ENCODE assay signal across 8 cellular contexts in the genomic region with DNA sequence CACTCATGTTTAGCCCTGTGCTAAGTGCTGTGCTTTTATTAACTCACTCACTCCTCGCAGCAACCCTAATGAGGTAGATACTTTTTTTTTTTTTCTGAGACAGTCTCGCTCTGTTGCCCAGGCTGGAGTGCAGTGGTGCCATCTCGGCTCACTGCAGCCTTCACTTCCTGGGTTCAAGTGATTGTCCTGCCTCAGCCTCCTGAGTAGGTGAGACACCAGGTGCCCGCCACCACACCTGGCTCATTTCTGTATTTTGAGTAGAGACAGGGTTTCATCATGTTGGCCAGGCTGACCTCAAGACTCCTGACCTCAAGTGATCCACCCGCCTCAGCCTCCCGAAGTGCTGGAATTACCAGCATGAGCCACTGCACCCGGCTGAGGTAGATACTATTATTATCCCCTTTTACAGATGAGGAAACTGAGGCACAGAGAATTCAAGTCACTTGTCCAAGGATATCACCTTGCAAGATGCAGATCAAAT. TPM values are rescaled to one million over a fixed set of nuclear protein-coding genes. Genes with fewer than 3 reads are reported as not detected.
A peak's percentile ranks its signal among the peaks of the same experiment; 100 is the strongest.
DNase-seq lines count a peak whose midpoint lies in the region; ATAC-seq and TF ChIP-seq lines count a peak whose summit lies in the region.

No MANE protein-coding gene starts in this region.

- no peaks in the 10 kb centered on the region for H3K9me3 ChIP-seq in GM23248 (ENCODE audit: low read depth)
- no peaks in the 10 kb centered on the region for H3K9me3 ChIP-seq in skeletal muscle tissue (ENCODE audit: control insufficient read depth in 3 of 3, low read length in 3 of 3)

- in situ Hi-C loops in GM23248 (cut with MboI), result no loop called here

- no peaks in the 10 kb centered on the region for H3K9me2 ChIP-seq in GM23248 (ENCODE audit: insufficient read depth)

- no peaks in the 10 kb centered on the region for H4K20me1 ChIP-seq in GM23248 (ENCODE audit: insufficient read depth)

- H3K36me3 Mint-ChIP-seq in glutamatergic neuron (ENCODE audit: unreplicated experiment), result no peaks in the 10 kb centered on the region

- ATAC-seq in HG02973 (IDR thresholded peaks at IDR 0.05; ENCODE audit: unreplicated experiment), result no peak
- ATAC-seq in GM21390 (IDR thresholded peaks at IDR 0.05; ENCODE audit: unreplicated experiment), result no peak

- peak overlapping the region; percentile 91 for H3K4me3 Mint-ChIP-seq in glutamatergic neuron (ENCODE audit: unreplicated experiment)

- no peak overlapping the region for H2AFZ ChIP-seq in GM23248

- peaks cover 47% of the 10 kb centered on the region for H3F3A ChIP-seq in GM23248 (ENCODE audit: insufficient read depth)

- H3K4me2 ChIP-seq in GM23248 (ENCODE audit: unreplicated experiment), result peak overlapping the region; percentile 97

- peaks cover 76% of the 10 kb centered on the region for H3K79me2 ChIP-seq in GM23248 (ENCODE audit: insufficient read depth)

- H3K27me3 Mint-ChIP-seq in glutamatergic neuron (ENCODE audit: unreplicated experiment), result peaks cover 7% of the 10 kb centered on the region

- H3K27ac Mint-ChIP-seq in glutamatergic neuron (ENCODE audit: unreplicated experiment), result no peak overlapping the region

- H3K9ac ChIP-seq in GM23248 (peak overlapping the region; percentile 96), skeletal muscle tissue (ENCODE audit: low read depth in 1 of 3, low read length in 3 of 3) (peak overlapping the region; percentile 94 to 99 (median 94))

- 32 to 33% methylated on average over 7 of the region's 7 CpGs for WGBS in GM23248 (ENCODE audit: low coverage in 1 of 2, low lambda C conversion rate in 2 of 2, missing lambda C conversion rate in 2 of 2), 2 experiments

- H3K4me3 ChIP-seq in GM23248, result peak overlapping the region; percentile 79
- peak overlapping the region; percentile 72 for H3K4me3 ChIP-seq in WI38 (ENCODE audit: low read depth, low read length)
- peak overlapping the region; percentile 76 to 96 (median 91) for H3K4me3 ChIP-seq in skeletal muscle tissue (ENCODE audit: low read length in 3 of 3)

- no peaks in the 10 kb centered on the region for H3K27me3 ChIP-seq in GM23248 (replicated peaks; ENCODE audit: insufficient read depth)
- H3K27me3 ChIP-seq in skeletal muscle tissue (ENCODE audit: control insufficient read depth in 3 of 3, insufficient read depth in 3 of 3, low read length in 3 of 3), result no peaks in the 10 kb centered on the region

- H3K4me1 Mint-ChIP-seq in glutamatergic neuron (ENCODE audit: low read depth, unreplicated experiment), result peaks cover 21% of the 10 kb centered on the region

- H3K4me1 ChIP-seq in GM23248 (ENCODE audit: insufficient read depth) (peaks cover 27% of the 10 kb centered on the region), skeletal muscle tissue (ENCODE audit: control insufficient read depth in 3 of 3, insufficient read depth in 3 of 3, low read length in 3 of 3) (peaks cover 44 to 58% (median 57%) of the 10 kb centered on the region in 3 donors)

- peak; percentile 12 for DNase-seq in GM23248
- DNase-seq in glutamatergic neuron, result no peak
- no peak for DNase-seq in amniotic stem cell (lab: John Stamatoyannopoulos, UW)
- no peak for DNase-seq in iPS-NIHi7 (ENCODE audit: extremely low spot score)

- no peaks in the 10 kb centered on the region for H3K36me3 ChIP-seq in GM23248 (ENCODE audit: low read depth)
- peaks cover 0 to 7% (median 0%) of the 10 kb centered on the region in 3 donors for H3K36me3 ChIP-seq in skeletal muscle tissue (ENCODE audit: control insufficient read depth in 3 of 3, insufficient read depth in 3 of 3, low read length in 3 of 3)

- peak overlapping the region; percentile 100 for H3K27ac ChIP-seq in GM23248
- H3K27ac ChIP-seq in skeletal muscle tissue (ENCODE audit: low read depth, low read length), result peak overlapping the region; percentile 96

- TF ChIP-seq CTCF in WI38 (IDR thresholded peaks at IDR 0.05; ENCODE audit: low read depth, low read length) (no peak), glutamatergic neuron (IDR thresholded peaks at IDR 0.05; ENCODE audit: partially characterized antibody, unreplicated experiment) (no peak)

- H3K9me3 Mint-ChIP-seq in glutamatergic neuron (ENCODE audit: unreplicated experiment), result peaks cover 22% of the 10 kb centered on the region

RNA-seq across cellular contexts. Expression of gene ITPKC, which starts 2.5 kb away (rescaled TPM):
- total RNA-seq in GM23248 (2014; rRNA removed; shearing (Covaris generic)), result 19.9 and 24.7 TPM in 2 replicates
- polyA plus RNA-seq in GM23248 (2016; fragmentation: Nextera tagmentation; extraction: Ambion mirVana), result 8.5 and 10.4 TPM in 2 replicates
- total RNA-seq in glutamatergic neuron (ENCODE audit: unreplicated experiment), result 13.8 TPM
- total RNA-seq in skeletal muscle tissue, result 6.8 TPM

RNA-seq across cellular contexts. Expression of gene COQ8B, which starts 2.8 kb away (rescaled TPM):
- total RNA-seq in GM23248 (2014; rRNA removed; shearing (Covaris generic)), result 28.6 and 43.4 TPM in 2 replicates
- 13.4 and 15.2 TPM in 2 replicates for polyA plus RNA-seq in GM23248 (2016; fragmentation: Nextera tagmentation; extraction: Ambion mirVana)
- total RNA-seq in glutamatergic neuron (ENCODE audit: unreplicated experiment) (49.9 TPM), skeletal muscle tissue (19.3 TPM)

RNA-seq across cellular contexts. Expression of gene NUMBL, which starts 29.0 kb away (rescaled TPM):
- total RNA-seq in GM23248 (2014; rRNA removed; shearing (Covaris generic)), result 33.4 and 49.7 TPM in 2 replicates
- polyA plus RNA-seq in GM23248 (2016; fragmentation: Nextera tagmentation; extraction: Ambion mirVana), result 30.8 and 35.1 TPM in 2 replicates
- total RNA-seq in glutamatergic neuron (ENCODE audit: unreplicated experiment), result 250 TPM
- total RNA-seq in skeletal muscle tissue, result 9.4 TPM

RNA-seq across cellular contexts. Expression of gene ACTMAP, which starts 30.8 kb away (rescaled TPM):
- 0.38 and 2.5 TPM in 2 replicates for total RNA-seq in GM23248 (2014; rRNA removed; shearing (Covaris generic))
- 5.6 and 7.3 TPM in 2 replicates for polyA plus RNA-seq in GM23248 (2016; fragmentation: Nextera tagmentation; extraction: Ambion mirVana)
- total RNA-seq in glutamatergic neuron (ENCODE audit: unreplicated experiment), result 20.7 TPM
- under 0.01 TPM for total RNA-seq in skeletal muscle tissue

RNA-seq across cellular contexts. Expression of gene SNRPA, which starts 31.5 kb away (rescaled TPM):
- 30.6 and 35.3 TPM in 2 replicates for total RNA-seq in GM23248 (2014; rRNA removed; shearing (Covaris generic))
- polyA plus RNA-seq in GM23248 (2016; fragmentation: Nextera tagmentation; extraction: Ambion mirVana), result 50.1 and 58.5 TPM in 2 replicates
- total RNA-seq in glutamatergic neuron (ENCODE audit: unreplicated experiment) (70.3 TPM), skeletal muscle tissue (7.8 TPM)
